In the genomic region with DNA sequence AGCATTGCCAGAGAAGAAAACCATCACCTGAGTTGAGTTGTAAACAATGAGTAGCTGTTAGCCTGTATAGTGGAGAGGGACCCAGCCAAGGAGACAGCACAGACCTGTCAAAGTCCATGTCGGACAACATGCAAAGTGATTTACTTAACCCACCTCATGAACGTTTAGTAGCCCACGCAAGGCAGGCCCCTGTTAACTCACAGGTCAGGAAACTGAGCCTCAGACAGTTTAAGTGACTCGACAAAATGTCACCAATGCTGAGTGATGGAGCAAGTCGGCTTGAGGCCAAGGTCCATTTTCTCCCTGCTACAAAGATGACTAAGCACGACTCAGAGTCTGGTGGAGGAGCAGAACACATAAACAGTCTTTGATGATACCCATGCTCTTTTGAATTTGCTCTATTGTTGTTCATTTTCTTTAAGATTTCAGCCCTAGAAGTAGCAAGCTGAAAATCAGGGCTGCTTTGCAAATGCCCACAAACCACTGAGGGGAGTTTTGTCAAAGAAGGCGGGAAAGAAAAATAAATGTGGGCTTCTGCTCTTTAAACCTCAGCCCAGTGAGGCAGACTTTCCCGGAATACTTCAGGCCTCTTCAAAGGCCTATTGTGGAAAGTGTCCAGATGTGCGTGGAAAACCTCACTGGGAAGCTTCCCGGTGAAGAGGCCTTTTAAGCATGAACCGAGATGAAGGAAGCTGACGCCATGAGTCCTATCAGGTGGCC, we compare ENCODE assay signal across 8 cellular contexts.
A peak's percentile ranks its signal among the peaks of the same experiment; 100 is the strongest.
DNase-seq lines count a peak whose midpoint lies in the region; ATAC-seq and TF ChIP-seq lines count a peak whose summit lies in the region.

No MANE protein-coding gene starts in this region.

- TF ChIP-seq POLR2A in tibial nerve (IDR thresholded peaks at IDR 0.05): no peak

- H3K27ac ChIP-seq in ectodermal cell (ENCODE audit: insufficient read depth, low read depth, low read length, poor library complexity, severe bottlenecking) (peak overlapping the region; percentile 22), mesenchymal stem cell (ENCODE audit: low read length, poor library complexity, severe bottlenecking) (peak overlapping the region; percentile 86), tibial nerve (peak overlapping the region; percentile 22 to 89 (median 75))

- H3K27me3 ChIP-seq in ectodermal cell (ENCODE audit: control insufficient read depth, insufficient read depth, low read length, poor library complexity, severe bottlenecking): no peaks in the 10 kb centered on the region
- no peaks in the 10 kb centered on the region for H3K27me3 ChIP-seq in mesenchymal stem cell (ENCODE audit: control insufficient read depth in 1 of 2, insufficient read depth in 1 of 2, low read length in 2 of 2)
- H3K27me3 ChIP-seq in tibial nerve: no peaks in the 10 kb centered on the region

- no peak overlapping the region for H3K14ac ChIP-seq in mesenchymal stem cell (ENCODE audit: low read length in 2 of 2)

- peak; percentile 89 for DNase-seq in GM04503 (ENCODE audit: low read depth)
- DNase-seq in NOMO-1 treated with dmso at 0.1 percent for 144 hours (lab: John Stamatoyannopoulos, UW; ENCODE audit: unreplicated experiment): peak; percentile 41
- peak; percentile 97 for DNase-seq in mesenchymal stem cell
- peak; percentile 75 to 87 for DNase-seq in tibial nerve (ENCODE audit: low spot score in 2 of 2)
- DNase-seq in HuH-7.5 (ENCODE audit: low spot score): no peak
- no peak for DNase-seq in activated naive CD4-positive, alpha-beta T cell treated with Interleukin-2 at 50 U/mL for 16 hours

- H3K4ac ChIP-seq in mesenchymal stem cell (ENCODE audit: low read depth in 1 of 2, low read length in 2 of 2): peak overlapping the region; percentile 90 to 94

- peak overlapping the region; percentile 88 for H2AK5ac ChIP-seq in mesenchymal stem cell (ENCODE audit: low read length, severe bottlenecking)

- H3K23ac ChIP-seq in mesenchymal stem cell (ENCODE audit: low read length in 2 of 2): peak overlapping the region; percentile 20 to 42

- no peaks in the 10 kb centered on the region for H3K79me1 ChIP-seq in mesenchymal stem cell (replicated peaks; ENCODE audit: low read length, poor library complexity, severe bottlenecking)

- no peak overlapping the region for H3K4me2 ChIP-seq in mesenchymal stem cell (ENCODE audit: low read length, poor library complexity, severe bottlenecking)

- peak overlapping the region; percentile 89 for H3K9ac ChIP-seq in mesenchymal stem cell (ENCODE audit: low read length)

- no peaks in the 10 kb centered on the region for H3K4me1 ChIP-seq in ectodermal cell (ENCODE audit: control insufficient read depth, insufficient read depth, low read length)
- peaks cover 2% of the 10 kb centered on the region for H3K4me1 ChIP-seq in mesenchymal stem cell (ENCODE audit: control insufficient read depth, insufficient read depth, low read depth, low read length)
- peaks cover 0 to 45% (median 38%) of the 10 kb centered on the region in 4 donors for H3K4me1 ChIP-seq in tibial nerve

- H2BK120ac ChIP-seq in mesenchymal stem cell (ENCODE audit: low read depth, low read length): peak overlapping the region; percentile 77

- TF ChIP-seq EP300 in tibial nerve (IDR thresholded peaks at IDR 0.05): peak in 1 of 2 donors; percentile 80

- H3K4me3 ChIP-seq in ectodermal cell (ENCODE audit: insufficient read depth, low read depth, low read length) (no peak overlapping the region), mesenchymal stem cell (ENCODE audit: insufficient read depth in 1 of 2, low read depth in 1 of 2, low read length in 2 of 2) (peak overlapping the region in 1 of 2 experiments; percentile 5), tibial nerve (no peak overlapping the region)

- no peaks in the 10 kb centered on the region for H3K9me3 ChIP-seq in ectodermal cell (ENCODE audit: control insufficient read depth, low read length)
- no peaks in the 10 kb centered on the region for H3K9me3 ChIP-seq in mesenchymal stem cell (ENCODE audit: control insufficient read depth, low read length)
- no peaks in the 10 kb centered on the region for H3K9me3 ChIP-seq in tibial nerve

- H2AFZ ChIP-seq in mesenchymal stem cell (ENCODE audit: low read depth, low read length): no peak overlapping the region

- H4K91ac ChIP-seq in mesenchymal stem cell (ENCODE audit: low read length): peak overlapping the region; percentile 96

- 79 to 81% methylated on average over 12 of the region's 12 CpGs for WGBS in ectodermal cell, 2 experiments
- 1% methylated on average over 12 of the region's 12 CpGs for WGBS in mesenchymal stem cell
- 17 to 23% methylated on average over 12 of the region's 12 CpGs for WGBS in tibial nerve, 2 donors

- H3K36me3 ChIP-seq in ectodermal cell (ENCODE audit: control insufficient read depth, insufficient read depth, low read length) (no peaks in the 10 kb centered on the region), mesenchymal stem cell (ENCODE audit: control insufficient read depth in 1 of 2, insufficient read depth in 2 of 2, low read depth in 1 of 2, low read length in 2 of 2) (no peaks in the 10 kb centered on the region), tibial nerve (no peaks in the 10 kb centered on the region)

- peak overlapping the region; percentile 86 for H4K8ac ChIP-seq in mesenchymal stem cell (ENCODE audit: low read length)

- peak overlapping the region; percentile 35 for H2BK5ac ChIP-seq in mesenchymal stem cell (ENCODE audit: low read depth, low read length, poor library complexity, severe bottlenecking)

- ATAC-seq in GM19328 (IDR thresholded peaks at IDR 0.05; ENCODE audit: unreplicated experiment): no peak

- no peak overlapping the region for H2BK15ac ChIP-seq in mesenchymal stem cell (ENCODE audit: low read depth, poor library complexity, severe bottlenecking)

- peak overlapping the region; percentile 89 to 96 for H3K18ac ChIP-seq in mesenchymal stem cell (ENCODE audit: low read depth in 1 of 2, low read length in 2 of 2)

- peak overlapping the region; percentile 75 to 97 for H2BK12ac ChIP-seq in mesenchymal stem cell (ENCODE audit: low read length in 2 of 2)

- no peak for TF ChIP-seq CTCF in tibial nerve (IDR thresholded peaks at IDR 0.05)

Comparison
In these comparisons a context has a peak if more than half of its experiments do, and no peak if none do; other contexts are left out.
1. DNase-seq: peak in GM04503 (single experiment), NOMO-1 treated with dmso at 0.1 percent for 144 hours (single experiment), mesenchymal stem cell (single experiment) and tibial nerve (2 of 2); none in HuH-7.5 (single experiment) and activated naive CD4-positive, alpha-beta T cell treated with Interleukin-2 at 50 U/mL for 16 hours (single experiment).
2. H3K27ac ChIP-seq: peak in every context shown above with its lines; median percentile 86 in mesenchymal stem cell; 75 in tibial nerve; 22 in ectodermal cell.